Comparison of ENCODE assay signal across 2 cellular contexts in the genomic region with DNA sequence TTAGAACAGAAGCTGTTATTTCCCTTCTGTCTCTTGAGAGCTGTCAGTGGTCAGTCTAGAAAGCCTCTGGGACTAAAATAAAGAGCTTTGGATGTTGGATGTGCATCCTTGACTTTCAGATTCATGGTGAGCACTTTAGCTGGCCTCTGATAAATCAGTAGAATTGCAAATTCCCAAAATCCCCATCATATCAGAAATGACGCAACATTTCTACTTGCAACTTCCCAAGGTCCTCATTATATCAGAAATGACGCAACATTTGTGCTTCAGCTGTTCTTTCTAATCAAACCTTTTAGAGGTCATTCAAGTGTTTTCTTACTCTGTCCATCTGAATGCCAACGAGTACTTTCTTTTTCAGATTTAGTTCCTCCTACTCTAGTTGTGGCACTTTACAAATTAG.
TF ChIP-seq lines count a peak whose summit lies in the region.

No MANE protein-coding gene starts in this region.

TF ChIP-seq in SK-N-SH, 30 proteins besides CTCF, POLR2A, EP300 and RAD21 (continued from another document):
- TF ChIP-seq, protein P1, sequence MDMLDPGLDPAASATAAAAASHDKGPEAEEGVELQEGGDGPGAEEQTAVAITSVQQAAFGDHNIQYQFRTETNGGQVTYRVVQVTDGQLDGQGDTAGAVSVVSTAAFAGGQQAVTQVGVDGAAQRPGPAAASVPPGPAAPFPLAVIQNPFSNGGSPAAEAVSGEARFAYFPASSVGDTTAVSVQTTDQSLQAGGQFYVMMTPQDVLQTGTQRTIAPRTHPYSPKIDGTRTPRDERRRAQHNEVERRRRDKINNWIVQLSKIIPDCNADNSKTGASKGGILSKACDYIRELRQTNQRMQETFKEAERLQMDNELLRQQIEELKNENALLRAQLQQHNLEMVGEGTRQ (IDR thresholded peaks at IDR 0.05; ENCODE audit: borderline replicate concordance, low read depth, low read length) = no peak
- TF ChIP-seq TEAD4 (IDR thresholded peaks at IDR 0.05; ENCODE audit: borderline replicate concordance, insufficient read depth) (no peak), GABPA (IDR thresholded peaks at IDR 0.05; ENCODE audit: low read depth) (no peak), NRF1 (IDR thresholded peaks at IDR 0.05; ENCODE audit: low read depth, low read length) (no peak), MXI1 (IDR thresholded peaks at IDR 0.05; ENCODE audit: low read depth, low read length) (no peak), TAF1 (IDR thresholded peaks at IDR 0.05; ENCODE audit: borderline replicate concordance, low read depth, low read length) (no peak), EZH2phosphoT487 (IDR thresholded peaks at IDR 0.05; ENCODE audit: borderline replicate concordance, low read depth) (no peak)
- TF ChIP-seq, protein P2, sequence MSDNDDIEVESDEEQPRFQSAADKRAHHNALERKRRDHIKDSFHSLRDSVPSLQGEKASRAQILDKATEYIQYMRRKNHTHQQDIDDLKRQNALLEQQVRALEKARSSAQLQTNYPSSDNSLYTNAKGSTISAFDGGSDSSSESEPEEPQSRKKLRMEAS (IDR thresholded peaks at IDR 0.05; ENCODE audit: low read depth) = no peak
- TF ChIP-seq, protein P3, sequence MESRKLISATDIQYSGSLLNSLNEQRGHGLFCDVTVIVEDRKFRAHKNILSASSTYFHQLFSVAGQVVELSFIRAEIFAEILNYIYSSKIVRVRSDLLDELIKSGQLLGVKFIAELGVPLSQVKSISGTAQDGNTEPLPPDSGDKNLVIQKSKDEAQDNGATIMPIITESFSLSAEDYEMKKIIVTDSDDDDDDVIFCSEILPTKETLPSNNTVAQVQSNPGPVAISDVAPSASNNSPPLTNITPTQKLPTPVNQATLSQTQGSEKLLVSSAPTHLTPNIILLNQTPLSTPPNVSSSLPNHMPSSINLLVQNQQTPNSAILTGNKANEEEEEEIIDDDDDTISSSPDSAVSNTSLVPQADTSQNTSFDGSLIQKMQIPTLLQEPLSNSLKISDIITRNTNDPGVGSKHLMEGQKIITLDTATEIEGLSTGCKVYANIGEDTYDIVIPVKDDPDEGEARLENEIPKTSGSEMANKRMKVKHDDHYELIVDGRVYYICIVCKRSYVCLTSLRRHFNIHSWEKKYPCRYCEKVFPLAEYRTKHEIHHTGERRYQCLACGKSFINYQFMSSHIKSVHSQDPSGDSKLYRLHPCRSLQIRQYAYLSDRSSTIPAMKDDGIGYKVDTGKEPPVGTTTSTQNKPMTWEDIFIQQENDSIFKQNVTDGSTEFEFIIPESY (IDR thresholded peaks at IDR 0.05; ENCODE audit: borderline replicate concordance, low read depth) = no peak

TF ChIP-seq in SK-N-SH treated with all-trans-retinoic acid at 6 μM for 48 hours, 23 proteins besides CTCF, POLR2A, EP300 and RAD21 (continued from another document):
- TF ChIP-seq ZC3H10 (CRISPR knock-in tag; IDR thresholded peaks at IDR 0.05) (no peak), ARNTL (CRISPR knock-in tag; IDR thresholded peaks at IDR 0.05; ENCODE audit: borderline replicate concordance, low read depth) (no peak), OSR1 (CRISPR knock-in tag; IDR thresholded peaks at IDR 0.05) (no peak), TCF4 (CRISPR knock-in tag; IDR thresholded peaks at IDR 0.05; ENCODE audit: borderline replicate concordance) (no peak), ZNF70 (CRISPR knock-in tag; IDR thresholded peaks at IDR 0.05) (no peak), GLIS3 (CRISPR knock-in tag; IDR thresholded peaks at IDR 0.05) (no peak), BACH2 (CRISPR knock-in tag; IDR thresholded peaks at IDR 0.05; ENCODE audit: borderline replicate concordance) (no peak), ZNF8 (CRISPR knock-in tag; IDR thresholded peaks at IDR 0.05) (no peak), ZFP30 (CRISPR knock-in tag; IDR thresholded peaks at IDR 0.05) (no peak), ESRRG (CRISPR knock-in tag; IDR thresholded peaks at IDR 0.05) (no peak), ZFP3 (CRISPR knock-in tag; IDR thresholded peaks at IDR 0.05) (no peak), CSDC2 (CRISPR knock-in tag; IDR thresholded peaks at IDR 0.05) (no peak), ISL1 (CRISPR knock-in tag; IDR thresholded peaks at IDR 0.05) (no peak), PPARA (CRISPR knock-in tag; IDR thresholded peaks at IDR 0.05; ENCODE audit: borderline replicate concordance) (no peak)
- TF ChIP-seq, protein P4, sequence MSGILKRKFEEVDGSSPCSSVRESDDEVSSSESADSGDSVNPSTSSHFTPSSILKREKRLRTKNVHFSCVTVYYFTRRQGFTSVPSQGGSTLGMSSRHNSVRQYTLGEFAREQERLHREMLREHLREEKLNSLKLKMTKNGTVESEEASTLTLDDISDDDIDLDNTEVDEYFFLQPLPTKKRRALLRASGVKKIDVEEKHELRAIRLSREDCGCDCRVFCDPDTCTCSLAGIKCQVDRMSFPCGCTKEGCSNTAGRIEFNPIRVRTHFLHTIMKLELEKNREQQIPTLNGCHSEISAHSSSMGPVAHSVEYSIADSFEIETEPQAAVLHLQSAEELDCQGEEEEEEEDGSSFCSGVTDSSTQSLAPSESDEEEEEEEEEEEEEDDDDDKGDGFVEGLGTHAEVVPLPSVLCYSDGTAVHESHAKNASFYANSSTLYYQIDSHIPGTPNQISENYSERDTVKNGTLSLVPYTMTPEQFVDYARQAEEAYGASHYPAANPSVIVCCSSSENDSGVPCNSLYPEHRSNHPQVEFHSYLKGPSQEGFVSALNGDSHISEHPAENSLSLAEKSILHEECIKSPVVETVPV (CRISPR knock-in tag; IDR thresholded peaks at IDR 0.05) = no peak
- TF ChIP-seq, protein P5, sequence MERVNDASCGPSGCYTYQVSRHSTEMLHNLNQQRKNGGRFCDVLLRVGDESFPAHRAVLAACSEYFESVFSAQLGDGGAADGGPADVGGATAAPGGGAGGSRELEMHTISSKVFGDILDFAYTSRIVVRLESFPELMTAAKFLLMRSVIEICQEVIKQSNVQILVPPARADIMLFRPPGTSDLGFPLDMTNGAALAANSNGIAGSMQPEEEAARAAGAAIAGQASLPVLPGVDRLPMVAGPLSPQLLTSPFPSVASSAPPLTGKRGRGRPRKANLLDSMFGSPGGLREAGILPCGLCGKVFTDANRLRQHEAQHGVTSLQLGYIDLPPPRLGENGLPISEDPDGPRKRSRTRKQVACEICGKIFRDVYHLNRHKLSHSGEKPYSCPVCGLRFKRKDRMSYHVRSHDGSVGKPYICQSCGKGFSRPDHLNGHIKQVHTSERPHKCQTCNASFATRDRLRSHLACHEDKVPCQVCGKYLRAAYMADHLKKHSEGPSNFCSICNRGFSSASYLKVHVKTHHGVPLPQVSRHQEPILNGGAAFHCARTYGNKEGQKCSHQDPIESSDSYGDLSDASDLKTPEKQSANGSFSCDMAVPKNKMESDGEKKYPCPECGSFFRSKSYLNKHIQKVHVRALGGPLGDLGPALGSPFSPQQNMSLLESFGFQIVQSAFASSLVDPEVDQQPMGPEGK (CRISPR knock-in tag; IDR thresholded peaks at IDR 0.05; ENCODE audit: borderline replicate concordance) = no peak
- TF ChIP-seq, protein P6, sequence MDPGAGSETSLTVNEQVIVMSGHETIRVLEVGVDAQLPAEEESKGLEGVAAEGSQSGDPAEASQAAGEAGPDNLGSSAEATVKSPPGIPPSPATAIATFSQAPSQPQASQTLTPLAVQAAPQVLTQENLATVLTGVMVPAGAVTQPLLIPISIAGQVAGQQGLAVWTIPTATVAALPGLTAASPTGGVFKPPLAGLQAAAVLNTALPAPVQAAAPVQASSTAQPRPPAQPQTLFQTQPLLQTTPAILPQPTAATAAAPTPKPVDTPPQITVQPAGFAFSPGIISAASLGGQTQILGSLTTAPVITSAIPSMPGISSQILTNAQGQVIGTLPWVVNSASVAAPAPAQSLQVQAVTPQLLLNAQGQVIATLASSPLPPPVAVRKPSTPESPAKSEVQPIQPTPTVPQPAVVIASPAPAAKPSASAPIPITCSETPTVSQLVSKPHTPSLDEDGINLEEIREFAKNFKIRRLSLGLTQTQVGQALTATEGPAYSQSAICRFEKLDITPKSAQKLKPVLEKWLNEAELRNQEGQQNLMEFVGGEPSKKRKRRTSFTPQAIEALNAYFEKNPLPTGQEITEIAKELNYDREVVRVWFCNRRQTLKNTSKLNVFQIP (CRISPR knock-in tag; IDR thresholded peaks at IDR 0.05; ENCODE audit: borderline replicate concordance, low read depth) = no peak
- TF ChIP-seq, protein P7, sequence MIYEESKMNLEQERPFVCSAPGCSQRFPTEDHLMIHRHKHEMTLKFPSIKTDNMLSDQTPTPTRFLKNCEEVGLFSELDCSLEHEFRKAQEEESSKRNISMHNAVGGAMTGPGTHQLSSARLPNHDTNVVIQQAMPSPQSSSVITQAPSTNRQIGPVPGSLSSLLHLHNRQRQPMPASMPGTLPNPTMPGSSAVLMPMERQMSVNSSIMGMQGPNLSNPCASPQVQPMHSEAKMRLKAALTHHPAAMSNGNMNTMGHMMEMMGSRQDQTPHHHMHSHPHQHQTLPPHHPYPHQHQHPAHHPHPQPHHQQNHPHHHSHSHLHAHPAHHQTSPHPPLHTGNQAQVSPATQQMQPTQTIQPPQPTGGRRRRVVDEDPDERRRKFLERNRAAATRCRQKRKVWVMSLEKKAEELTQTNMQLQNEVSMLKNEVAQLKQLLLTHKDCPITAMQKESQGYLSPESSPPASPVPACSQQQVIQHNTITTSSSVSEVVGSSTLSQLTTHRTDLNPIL (CRISPR knock-in tag; IDR thresholded peaks at IDR 0.05; ENCODE audit: low read depth) = no peak
